8 cellular contexts compared by ENCODE assay signal in the genomic region with DNA sequence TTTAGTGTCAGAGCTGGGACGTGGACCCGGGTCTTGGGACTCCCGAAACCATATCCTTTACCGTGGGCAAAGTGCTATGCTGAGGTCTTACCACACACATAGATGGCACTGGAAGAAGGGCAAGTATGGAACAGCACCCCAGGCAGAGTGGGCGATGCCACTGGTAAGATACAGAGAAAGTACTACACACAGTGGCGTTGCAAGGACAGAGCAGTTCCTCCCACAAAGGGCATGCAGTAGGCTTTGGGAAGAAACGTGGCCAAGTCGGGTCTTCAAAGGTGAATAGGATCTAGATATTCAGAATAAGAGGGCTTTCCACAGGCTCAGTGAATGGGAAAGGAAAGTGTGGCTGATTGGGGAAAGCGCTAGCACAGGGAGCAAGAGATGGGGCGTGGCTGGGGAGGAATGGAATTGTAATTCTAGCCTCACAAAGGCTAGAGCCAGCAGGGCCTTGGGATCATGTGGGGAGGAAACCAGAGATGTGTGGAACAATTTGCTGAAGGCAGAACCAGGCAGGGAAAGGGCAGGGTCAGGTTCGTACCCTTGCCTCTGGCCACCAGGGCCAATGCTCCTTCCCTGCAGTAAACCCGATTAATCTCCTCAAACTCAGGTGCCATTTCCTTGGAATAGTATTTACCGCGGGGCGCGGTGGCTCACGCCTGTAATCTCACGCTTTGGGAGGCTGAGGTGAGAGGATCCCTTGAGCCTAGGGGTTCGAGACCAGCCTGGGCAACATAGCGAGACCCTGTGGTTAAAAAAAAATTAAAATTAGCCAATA. TPM values are rescaled to one million over a fixed set of nuclear protein-coding genes. Genes with fewer than 3 reads are reported as not detected.
DNase-seq lines count a peak whose midpoint lies in the region; ATAC-seq and TF ChIP-seq lines count a peak whose summit lies in the region.

No MANE protein-coding gene starts in this region.

- dilution Hi-C loops in mammary epithelial cell (cut with HindIII; ENCODE audit: low sequenced_read_pairs): no loop called here

- H3K9ac ChIP-seq in mammary epithelial cell (ENCODE audit: insufficient read depth, low read length): no peak overlapping the region

- ATAC-seq in right lobe of liver (no peak), thoracic aorta (ENCODE audit: insufficient number of reproducible peaks, low FRiP score, low read depth) (no peak)

- intact Hi-C loops in Caco-2 (cut with micrococcal nuclease; ENCODE audit: unreplicated experiment): no loop called here
- intact Hi-C loops in mammary epithelial cell (cut with micrococcal nuclease): loop anchor here (5.0 kb wide), 1 partner anchor 36 kb away; a partner anchor contains a TSS
- intact Hi-C loops in right lobe of liver (cut with DNase I): no loop called here

- CTCF ChIA-PET in Caco-2 (lab: Charles Lee) (no interaction called here), mammary epithelial cell (lab: Charles Lee; ENCODE audit: low non-redundant PET) (interaction anchor here (0.7 kb wide), 1 partner anchor 19 kb away, joined by 11 read pairs; no protein-coding TSS in a partner anchor)

- POLR2A ChIA-PET in Caco-2 (lab: Charles Lee): interaction anchor here (0.6 to 3.4 kb wide), 11 partner anchors 10 to 251 kb away, joined by 3 to 39 read pairs (median 19); a partner anchor contains a TSS

- BruUV-seq in Caco-2 (replicated peaks; lab: Mats Ljungman, UMichigan) (no TSS peak), mammary epithelial cell (replicated peaks; lab: Mats Ljungman, UMichigan) (no TSS peak)

- H3K27me3 ChIP-seq in Caco-2 (replicated peaks; ENCODE audit: control insufficient read depth, insufficient read depth, low read length) (no peaks in the 10 kb centered on the region), mammary epithelial cell (ENCODE audit: insufficient read depth, low read length) (no peaks in the 10 kb centered on the region), right lobe of liver (no peaks in the 10 kb centered on the region), thoracic aorta (replicated peaks; ENCODE audit: insufficient read depth) (no peaks in the 10 kb centered on the region), brain microvascular endothelial cell (replicated peaks) (no peaks in the 10 kb centered on the region)

- H3K4me3 ChIP-seq in Caco-2 (ENCODE audit: low read depth, low read length) (no peak overlapping the region), mammary epithelial cell (replicated peaks in 1 of 3; ENCODE audit: insufficient read depth in 1 of 3, low read depth in 2 of 3, low read length in 3 of 3) (no peak overlapping the region), right lobe of liver (peak overlapping the region in 2 of 3 donors; percentile 58 to 66), thoracic aorta (peak overlapping the region; percentile 78), brain microvascular endothelial cell (ENCODE audit: low read depth, low read length) (no peak overlapping the region)

- peak overlapping the region; percentile 91 for H3K4me3 Mint-ChIP-seq in Caco-2 (ENCODE audit: unreplicated experiment)

- H2AFZ ChIP-seq in mammary epithelial cell (ENCODE audit: low read depth, low read length): peak overlapping the region; percentile 99

- H3K36me3 Mint-ChIP-seq in Caco-2 (ENCODE audit: insufficient read depth, unreplicated experiment): peaks cover 22% of the 10 kb centered on the region

- no peak for TF ChIP-seq CTCF in Caco-2 (IDR thresholded peaks at IDR 0.05; ENCODE audit: insufficient read depth in 1 of 2, low read depth in 1 of 2, low read length in 1 of 2, severe bottlenecking in 1 of 2, unreplicated experiment in 1 of 2)
- TF ChIP-seq CTCF in mammary epithelial cell (conservative IDR thresholded peaks at IDR 0.05 in 1 of 2, IDR thresholded peaks at IDR 0.05 in 1 of 2; ENCODE audit: extremely low read depth in 1 of 2, insufficient read depth in 1 of 2, low read depth in 1 of 2, low read length in 2 of 2): no peak
- no peak for TF ChIP-seq CTCF in right lobe of liver (IDR thresholded peaks at IDR 0.05)
- no peak for TF ChIP-seq CTCF in thoracic aorta (IDR thresholded peaks at IDR 0.05)
- no peak for TF ChIP-seq CTCF in brain microvascular endothelial cell (IDR thresholded peaks at IDR 0.05; ENCODE audit: low read depth, low read length, missing control alignments)

- in situ Hi-C loops in mammary epithelial cell (cut with MboI; ENCODE audit: low sequenced_read_pairs in 2 of 2) (no loop called here), brain microvascular endothelial cell (cut with HindIII; ENCODE audit: low pct_ligation_motif_present, low sequenced_read_pairs) (no loop called here)

- H3K9me3 ChIP-seq in Caco-2 (no peaks in the 10 kb centered on the region), mammary epithelial cell (replicated peaks; ENCODE audit: insufficient read depth, low read length) (no peaks in the 10 kb centered on the region), right lobe of liver (no peaks in the 10 kb centered on the region), thoracic aorta (no peaks in the 10 kb centered on the region)

- H3K4me2 ChIP-seq in mammary epithelial cell (ENCODE audit: insufficient read depth, low read depth, low read length): no peak overlapping the region

- DNase-seq in Caco-2 (no peak), NCI-H187 treated with DMSO at 0.1 percent for 48 hours (lab: John Stamatoyannopoulos, UW) (peak; percentile 44), mammary epithelial cell (no peak), right lobe of liver (no peak), thoracic aorta (ENCODE audit: low spot score) (no peak), NCI-H1694 (lab: John Stamatoyannopoulos, UW) (no peak), GM19238 (ENCODE audit: insufficient read length, low spot score) (no peak), brain microvascular endothelial cell (no peak)

- no peaks in the 10 kb centered on the region for H4K20me1 ChIP-seq in mammary epithelial cell (ENCODE audit: insufficient read depth, low read length)

- no peak for TF ChIP-seq POLR2A in right lobe of liver (IDR thresholded peaks at IDR 0.05)

- no peaks in the 10 kb centered on the region for H3K79me2 ChIP-seq in mammary epithelial cell (ENCODE audit: insufficient read depth, low read length)

- H3K4me1 ChIP-seq in Caco-2 (peaks cover 34% of the 10 kb centered on the region), mammary epithelial cell (ENCODE audit: insufficient read depth, low read length) (peaks cover 19% of the 10 kb centered on the region), right lobe of liver (peaks cover 0 to 8% (median 0%) of the 10 kb centered on the region in 4 donors), thoracic aorta (ENCODE audit: control insufficient read depth in 1 of 2, low read depth in 2 of 2) (peaks cover 19 to 34% of the 10 kb centered on the region in 2 donors)

- H3K36me3 ChIP-seq in Caco-2 (ENCODE audit: control insufficient read depth, insufficient read depth, low read length) (no peaks in the 10 kb centered on the region), mammary epithelial cell (ENCODE audit: insufficient read depth, low read length) (no peaks in the 10 kb centered on the region), right lobe of liver (no peaks in the 10 kb centered on the region), thoracic aorta (no peaks in the 10 kb centered on the region), brain microvascular endothelial cell (replicated peaks) (no peaks in the 10 kb centered on the region)

- H3K27ac ChIP-seq in mammary epithelial cell (ENCODE audit: insufficient read depth, low read depth, low read length): no peak overlapping the region
- H3K27ac ChIP-seq in right lobe of liver: peak overlapping the region; percentile 98 to 100 (median 100)
- peak overlapping the region; percentile 96 to 99 for H3K27ac ChIP-seq in thoracic aorta
- H3K27ac ChIP-seq in brain microvascular endothelial cell: no peak overlapping the region

- peak overlapping the region; percentile 99 for H3K27ac Mint-ChIP-seq in Caco-2 (ENCODE audit: unreplicated experiment)

- 50% methylated on average over 18 of the region's 20 CpGs for WGBS in mammary epithelial cell (ENCODE audit: low coverage, missing lambda C conversion rate)
- 70% methylated on average over 18 of the region's 20 CpGs for WGBS in right lobe of liver (ENCODE audit: insufficient coverage, low coverage, low lambda C conversion rate, missing lambda C conversion rate)

- H3K4me1 Mint-ChIP-seq in Caco-2 (ENCODE audit: low read depth, unreplicated experiment): peaks cover 44% of the 10 kb centered on the region

- H3K27me3 Mint-ChIP-seq in Caco-2 (ENCODE audit: insufficient read depth, unreplicated experiment): no peaks in the 10 kb centered on the region

- no peaks in the 10 kb centered on the region for H3K9me3 Mint-ChIP-seq in Caco-2 (ENCODE audit: unreplicated experiment)

RNA-seq across cellular contexts. Expression of a gene that starts 36.0 kb away (rescaled TPM):
- total RNA-seq in Caco-2 (2022): 308 and 319 TPM in 2 replicates
- total RNA-seq in mammary epithelial cell: 100 to 1,000 TPM in 1 of 2 donors, 10 to 100 TPM in 1; 47.2 to 258 TPM
- 128 TPM for polyA plus RNA-seq in mammary epithelial cell
- polyA minus RNA-seq in mammary epithelial cell: 119 TPM
- 100 to 1,000 TPM; 147 to 220 (median 178) TPM for total RNA-seq in right lobe of liver
- total RNA-seq in thoracic aorta: 100 to 1,000 TPM; 153 to 235 TPM

Comparison
In these comparisons a context has a peak if more than half of its experiments do, and no peak if none do; other contexts are left out.
1. H3K4me3 ChIP-seq: peak in right lobe of liver (2 of 3) and thoracic aorta (single experiment); none in Caco-2 (single experiment), mammary epithelial cell (0 of 3) and brain microvascular endothelial cell (single experiment).
2. H3K27ac ChIP-seq: peak in right lobe of liver (3 of 3) and thoracic aorta (2 of 2); none in mammary epithelial cell (single experiment) and brain microvascular endothelial cell (single experiment).